ENCODE assay signal across 26 cellular contexts in genomic region chr19:32875428-32875827, GRCh38. TPM values are rescaled to one million over a fixed set of nuclear protein-coding genes. Genes with fewer than 3 reads are reported as not detected.
DNase-seq lines count a peak whose midpoint lies in the region; ATAC-seq and TF ChIP-seq lines count a peak whose summit lies in the region.
"Had no signal": no experiment of that assay in that cellular context is flagged by ENCODE, and none has a peak within 500 bp of the region (broad histone marks: within the 10 kb centered on the region; RNA-seq: fewer than 3 reads in every experiment).

No MANE protein-coding gene starts in this region.

- no peak overlapping the region for H3K4me3 ChIP-seq in neural progenitor cell
- no peak overlapping the region for H3K4me3 ChIP-seq in upper lobe of right lung
- H3K4me3 ChIP-seq: MG63, SJSA1 had no signal

- intact Hi-C loops in upper lobe of right lung (cut with DNase I), result no loop called here

- H3K4me3 Mint-ChIP-seq in neural progenitor cell, result no peak overlapping the region
- H3K4me3 Mint-ChIP-seq in endothelial cell (ENCODE audit: unreplicated experiment), result no peak overlapping the region
- H3K4me3 Mint-ChIP-seq: H9, HFFc6 had no signal

- H3K36me3 Mint-ChIP-seq in neural progenitor cell (peaks cover 9% of the 10 kb centered on the region), endothelial cell (ENCODE audit: low read depth, unreplicated experiment) (peaks cover 3% of the 10 kb centered on the region)

- H3K4me2 ChIP-seq in neural progenitor cell, result no peak overlapping the region

- no peak overlapping the region for H3K27ac ChIP-seq in neural progenitor cell
- H3K27ac ChIP-seq in upper lobe of right lung, result no peak overlapping the region
- H3K27ac ChIP-seq: SJSA1 had no signal

- no peak for TF ChIP-seq CTCF in neural progenitor cell (IDR thresholded peaks at IDR 0.05)
- no peak for TF ChIP-seq CTCF in upper lobe of right lung (IDR thresholded peaks at IDR 0.05)
- no peak for TF ChIP-seq CTCF in endothelial cell (IDR thresholded peaks at IDR 0.05; ENCODE audit: unreplicated experiment)

- no peaks in the 10 kb centered on the region for H3K9me3 Mint-ChIP-seq in neural progenitor cell
- no peaks in the 10 kb centered on the region for H3K9me3 Mint-ChIP-seq in endothelial cell (ENCODE audit: unreplicated experiment)
- H3K9me3 Mint-ChIP-seq: H9, HFFc6 had no signal

- DNase-seq in activated CD8-positive, alpha-beta memory T cell treated with anti-CD3 and anti-CD28 coated beads for 24 hours, result peak; percentile 45
- no peak for DNase-seq in activated CD8-positive, alpha-beta memory T cell treated with anti-CD3 and anti-CD28 coated beads, Interleukin-2, amount 50 U/mL, for 48 hours
- DNase-seq in iPS-NIHi11 (ENCODE audit: low spot score) (peak; percentile 37), neural progenitor cell (ENCODE audit: low spot score) (peak; percentile 54), upper lobe of right lung (peak; percentile 30), NCI-H2171 (lab: John Stamatoyannopoulos, UW) (no peak), endothelial cell (ENCODE audit: low spot score) (no peak), NCI-H345 (lab: John Stamatoyannopoulos, UW) (no peak)
- DNase-seq: Calu3, DMS153, DND-41, H9, HFFc6, IMR-90, KG1, MG63, NCI-H1105 treated with DMSO at 0.1 percent for 48 hours, NCI-H146, NCI-H1930, NCI-H2107, NCI-H446 treated with DMSO at 0.1 percent for 48 hours, NCI-H526, Right ventricle myocardium superior, RPMI8226 had no signal

- no peaks in the 10 kb centered on the region for H3K9me3 ChIP-seq in neural progenitor cell (ENCODE audit: low read depth)
- H3K9me3 ChIP-seq in upper lobe of right lung, result no peaks in the 10 kb centered on the region
- H3K9me3 ChIP-seq: MG63, SJSA1 had no signal

- ATAC-seq in upper lobe of right lung, result no peak

- H3K79me2 ChIP-seq in neural progenitor cell (ENCODE audit: low read depth), result no peaks in the 10 kb centered on the region

- H3K4me1 ChIP-seq in neural progenitor cell (peaks cover 4% of the 10 kb centered on the region), upper lobe of right lung (no peaks in the 10 kb centered on the region)
- H3K4me1 ChIP-seq: SJSA1 had no signal

- H3K27me3 Mint-ChIP-seq in neural progenitor cell (ENCODE audit: insufficient read depth, low read depth) (peaks cover 3% of the 10 kb centered on the region), endothelial cell (ENCODE audit: unreplicated experiment) (peaks cover 1% of the 10 kb centered on the region)

- H3K27ac Mint-ChIP-seq in neural progenitor cell, result no peak overlapping the region
- no peak overlapping the region for H3K27ac Mint-ChIP-seq in endothelial cell (ENCODE audit: unreplicated experiment)
- H3K27ac Mint-ChIP-seq: H9 had no signal

- H3F3A ChIP-seq in neural progenitor cell (ENCODE audit: low read depth), result no peaks in the 10 kb centered on the region

- H3K36me3 ChIP-seq in neural progenitor cell, result no peaks in the 10 kb centered on the region
- H3K36me3 ChIP-seq in upper lobe of right lung, result peaks cover 6% of the 10 kb centered on the region
- H3K36me3 ChIP-seq: MG63, SJSA1 had no signal

- H3K27me3 ChIP-seq in neural progenitor cell (no peaks in the 10 kb centered on the region), upper lobe of right lung (no peaks in the 10 kb centered on the region)
- H3K27me3 ChIP-seq: MG63 had no signal

- no peak overlapping the region for H3K9ac ChIP-seq in neural progenitor cell

- H4K20me1 ChIP-seq in neural progenitor cell (ENCODE audit: low read depth), result no peaks in the 10 kb centered on the region

- H2AFZ ChIP-seq in neural progenitor cell (replicated peaks), result no peak overlapping the region

- peaks cover 6% of the 10 kb centered on the region for H3K4me1 Mint-ChIP-seq in neural progenitor cell
- H3K4me1 Mint-ChIP-seq in endothelial cell (ENCODE audit: unreplicated experiment), result no peaks in the 10 kb centered on the region

RNA-seq across cellular contexts. Expression of gene SLC7A9, which starts 5.9 kb away (rescaled TPM):
- total RNA-seq in neural progenitor cell (ENCODE audit: low replicate concordance) (not detected in 2 replicates), upper lobe of right lung (0.46 TPM), endothelial cell (ENCODE audit: unreplicated experiment) (0.46 TPM)
- total RNA-seq: A172, H9, HFFc6, IMR-90, Right ventricle myocardium superior, SJSA1 had no signal

Comparison
In these comparisons a context has a peak if more than half of its experiments do, and no peak if none do; other contexts are left out.
1. DNase-seq: peak in activated CD8-positive, alpha-beta memory T cell treated with anti-CD3 and anti-CD28 coated beads for 24 hours (single experiment), iPS-NIHi11 (single experiment), neural progenitor cell (single experiment) and upper lobe of right lung (single experiment); none in activated CD8-positive, alpha-beta memory T cell treated with anti-CD3 and anti-CD28 coated beads, Interleukin-2, amount 50 U/mL, for 48 hours (single experiment), NCI-H2171 (single experiment), endothelial cell (single experiment) and NCI-H345 (single experiment).